7 cellular contexts compared by ENCODE assay signal in the genomic region with DNA sequence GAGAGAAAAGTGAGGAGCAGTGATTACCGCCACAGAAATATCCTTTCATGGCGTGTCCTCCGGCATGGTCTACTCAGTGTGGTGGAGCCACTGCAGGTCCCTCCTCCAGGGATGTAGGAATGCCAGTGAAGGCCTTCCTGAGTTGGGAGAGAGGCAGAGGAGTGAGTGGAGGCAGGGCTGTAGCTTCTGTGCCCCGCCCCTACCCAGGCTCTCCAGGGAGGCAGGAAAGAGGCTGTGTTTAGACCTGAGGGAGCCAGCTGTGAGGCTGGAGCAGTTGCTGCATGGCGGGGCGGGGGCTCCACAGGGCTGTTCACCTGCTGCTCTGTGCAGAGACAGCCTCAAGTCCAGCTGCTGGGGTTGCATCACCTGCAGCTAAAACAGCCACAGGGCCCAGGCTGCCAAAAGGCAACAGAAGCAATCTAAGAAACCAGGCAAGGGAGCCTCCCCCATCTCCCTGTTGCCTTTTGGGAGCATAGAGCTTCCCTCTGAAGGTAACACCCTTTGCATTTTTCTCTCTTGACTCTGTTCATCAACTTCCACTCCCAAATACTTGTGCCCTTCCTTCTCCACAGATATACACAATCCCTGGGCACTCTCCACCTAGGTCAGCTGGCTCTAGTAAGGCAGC. TPM values are rescaled to one million over a fixed set of nuclear protein-coding genes. Genes with fewer than 3 reads are reported as not detected.
A peak's percentile ranks its signal among the peaks of the same experiment; 100 is the strongest.
DNase-seq lines count a peak whose midpoint lies in the region; TF ChIP-seq lines count a peak whose summit lies in the region.
"Had no signal": no experiment of that assay in that cellular context is flagged by ENCODE, and none has a peak within 500 bp of the region (broad histone marks: within the 10 kb centered on the region; RNA-seq: fewer than 3 reads in every experiment).

No MANE protein-coding gene starts in this region.

- H2AFZ ChIP-seq in osteoblast (ENCODE audit: low read length), result peak overlapping the region; percentile 28

- H3K27ac ChIP-seq in HUES64 (ENCODE audit: low read depth, low read length), result peak overlapping the region; percentile 80
- H3K27ac ChIP-seq in osteoblast (ENCODE audit: low read depth, low read length), result no peak overlapping the region
- H3K27ac ChIP-seq: SJSA1 had no signal

- peak overlapping the region; percentile 41 for H3K9ac ChIP-seq in HUES64 (ENCODE audit: low read depth, low read length)

- H3K4me2 ChIP-seq in osteoblast (ENCODE audit: insufficient read depth, low read length), result no peak overlapping the region

- H3K27me3 ChIP-seq in HUES64 (ENCODE audit: insufficient read depth, low read length) (no peaks in the 10 kb centered on the region), osteoblast (ENCODE audit: insufficient read depth, low read length) (no peaks in the 10 kb centered on the region)
- H3K27me3 ChIP-seq: SJSA1 had no signal

- H3K9me3 ChIP-seq in HUES64 (ENCODE audit: insufficient read depth, low read depth, low read length) (no peaks in the 10 kb centered on the region), osteoblast (ENCODE audit: low read depth, low read length) (no peaks in the 10 kb centered on the region)
- H3K9me3 ChIP-seq: SJSA1 had no signal

- H3K4me3 ChIP-seq in HUES64 (ENCODE audit: low read length) (0 out of 2 replicates have a peak overlapping the region, but pooled peaks have one; percentile 10), osteoblast (ENCODE audit: insufficient read depth, low read length) (no peak overlapping the region)
- H3K4me3 ChIP-seq: SJSA1 had no signal

- peaks cover 41% of the 10 kb centered on the region for H3K4me1 ChIP-seq in HUES64 (ENCODE audit: insufficient read depth, low read length)
- H3K4me1 ChIP-seq in osteoblast (ENCODE audit: insufficient read depth, low read length), result peaks cover 38% of the 10 kb centered on the region

- no peaks in the 10 kb centered on the region for H3K79me2 ChIP-seq in osteoblast (ENCODE audit: insufficient read depth, low read length)

- H4K20me1 ChIP-seq in osteoblast (ENCODE audit: insufficient read depth, low read length), result no peaks in the 10 kb centered on the region

- peak; percentile 88 for DNase-seq in RPMI8226
- no peak for DNase-seq in osteoblast (ENCODE audit: insufficient read length, low spot score, missing footprints)
- no peak for DNase-seq in anterior cingulate cortex (lab: John Stamatoyannopoulos, UW)
- DNase-seq in GM19240 (ENCODE audit: insufficient read length, low spot score), result no peak
- DNase-seq in stimulated activated CD4-positive, alpha-beta T cell treated with anti-CD3 and anti-CD28 coated beads, Interleukin-2, amount 100 ng/mL, for 24 hours, result no peak

- no peaks in the 10 kb centered on the region for H3K36me3 ChIP-seq in HUES64 (ENCODE audit: insufficient read depth, low read length)
- no peaks in the 10 kb centered on the region for H3K36me3 ChIP-seq in osteoblast (ENCODE audit: insufficient read depth, low read length)
- H3K36me3 ChIP-seq: SJSA1 had no signal

- WGBS in HUES64, result 21% methylated on average over 6 of the region's 6 CpGs

- no peak for TF ChIP-seq CTCF in osteoblast (IDR thresholded peaks at IDR 0.05; ENCODE audit: extremely low read depth, low read depth, low read length)

RNA-seq across cellular contexts. Expression of a gene that starts 0.8 kb away (rescaled TPM):
- polyA plus RNA-seq in HUES64 (2013, experiment 1 of 2), result 0.75 TPM
- polyA plus RNA-seq in HUES64 (2013, experiment 2 of 2), result 0.57 TPM
- under 0.01 TPM in 2 replicates for total RNA-seq in osteoblast
- total RNA-seq: SJSA1 had no signal

RNA-seq across cellular contexts. Expression of a gene that starts 6.7 kb away (rescaled TPM):
- polyA plus RNA-seq in HUES64 (2013, experiment 1 of 2), result 118 TPM
- polyA plus RNA-seq in HUES64 (2013, experiment 2 of 2), result 116 TPM
- 159 and 164 TPM in 2 replicates for total RNA-seq in osteoblast

RNA-seq across cellular contexts. Expression of a gene that starts 25.4 kb away (rescaled TPM):
- polyA plus RNA-seq in HUES64 (2013, experiment 1 of 2), result 5.3 TPM
- polyA plus RNA-seq in HUES64 (2013, experiment 2 of 2), result 7.8 TPM
- total RNA-seq in osteoblast, result 17.1 and 18.1 TPM in 2 replicates

RNA-seq across cellular contexts. Expression of a gene that starts 27.0 kb away (rescaled TPM):
- polyA plus RNA-seq in HUES64 (2013, experiment 1 of 2), result 20.7 TPM
- 24.7 TPM for polyA plus RNA-seq in HUES64 (2013, experiment 2 of 2)
- 8.3 and 11.6 TPM in 2 replicates for total RNA-seq in osteoblast

RNA-seq across cellular contexts. Expression of a gene that starts 55.1 kb away (rescaled TPM):
- 0.65 TPM for polyA plus RNA-seq in HUES64 (2013, experiment 1 of 2)
- polyA plus RNA-seq in HUES64 (2013, experiment 2 of 2), result 0.57 TPM
- total RNA-seq in osteoblast, result under 0.01 and 1.2 TPM in 2 replicates
